24 cellular contexts compared by ENCODE assay signal in the genomic region with DNA sequence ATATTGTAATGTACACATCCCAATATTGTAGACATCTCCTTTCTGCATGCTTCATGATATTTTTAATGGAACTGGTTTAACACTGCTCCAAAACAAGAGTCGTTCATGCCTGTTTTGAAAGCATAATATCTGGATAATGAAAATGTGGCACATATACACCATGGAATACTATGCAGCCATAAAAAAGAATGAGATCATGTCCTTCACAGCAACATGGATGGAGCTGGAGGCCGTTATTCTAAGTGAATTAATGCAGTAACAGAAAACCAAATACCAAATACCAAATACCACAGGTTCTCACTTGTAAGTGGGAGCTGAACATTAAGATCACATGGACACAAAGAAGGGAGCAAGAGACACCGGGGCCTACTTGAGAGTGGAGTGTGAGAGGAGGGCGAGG.
A peak's percentile ranks its signal among the peaks of the same experiment; 100 is the strongest.
DNase-seq lines count a peak whose midpoint lies in the region; ATAC-seq, FAIRE-seq and TF ChIP-seq lines count a peak whose summit lies in the region.
"Had no signal": no experiment of that assay in that cellular context is flagged by ENCODE, and none has a peak within 500 bp of the region (broad histone marks: within the 10 kb centered on the region; RNA-seq: fewer than 3 reads in every experiment).

No MANE protein-coding gene starts in this region.

- H3K18ac ChIP-seq in mesenchymal stem cell (ENCODE audit: low read depth in 1 of 2, low read length in 2 of 2), result no peak overlapping the region

- in situ Hi-C loops in Panc1 (cut with HindIII; ENCODE audit: low pct_unique_long_range_greater_than_20kb, low sequenced_read_pairs), result no loop called here

- DNase-seq in A549 (ENCODE audit: low read depth in 1 of 2, low spot score in 1 of 2) (no peak), Panc1 (ENCODE audit: low read depth, low spot score) (no peak), mesenchymal stem cell (no peak), GDM1 (lab: John Stamatoyannopoulos, UW) (no peak), left lung (no peak), cardiac septum (ENCODE audit: low spot score) (no peak)
- DNase-seq: ACHN; BE2C; C1 segment of cervical spinal cord; CD4-positive, alpha-beta memory T cell; CD4-positive, CD25-positive, alpha-beta regulatory T cell; CD8-positive, alpha-beta memory T cell; COR-L47; DMS 273 treated with DMSO at 0.1 percent for 48 hours; DMS153; DMS53; DMS79; DND-41; EL; GF-D8 had no signal

- no peak overlapping the region for H2AK5ac ChIP-seq in mesenchymal stem cell (ENCODE audit: low read length, severe bottlenecking)

- H3K4me3 ChIP-seq in A549 (no peak overlapping the region), Panc1 (ENCODE audit: low read depth in 2 of 2, low read length in 2 of 2) (no peak overlapping the region), mesenchymal stem cell (ENCODE audit: insufficient read depth in 1 of 2, low read depth in 1 of 2, low read length in 2 of 2) (no peak overlapping the region), left lung (no peak overlapping the region)
- H3K4me3 ChIP-seq: BLaER1 had no signal

- no peak overlapping the region for H3K4ac ChIP-seq in mesenchymal stem cell (ENCODE audit: low read depth in 1 of 2, low read length in 2 of 2)

- BruUV-seq in Panc1 (replicated peaks; lab: Mats Ljungman, UMichigan), result no TSS peak

- no peak for TF ChIP-seq CTCF in A549 (IDR thresholded peaks at IDR 0.05)
- no peak for TF ChIP-seq CTCF in Panc1 (IDR thresholded peaks at IDR 0.05)
- TF ChIP-seq CTCF in left lung (IDR thresholded peaks at IDR 0.05), result no peak

- H3K4me2 ChIP-seq in A549, result no peak overlapping the region
- H3K4me2 ChIP-seq in mesenchymal stem cell (ENCODE audit: low read length, poor library complexity, severe bottlenecking), result no peak overlapping the region
- H3K4me2 ChIP-seq: BLaER1 had no signal

- no peak for TF ChIP-seq EP300 in A549 (IDR thresholded peaks at IDR 0.05)

- intact Hi-C loops in Panc1 (cut with micrococcal nuclease; ENCODE audit: unreplicated experiment), result no loop called here
- intact Hi-C loops in left lung (cut with DNase I), result no loop called here
- intact Hi-C loops in cardiac septum (cut with DNase I), result no loop called here

- H4K8ac ChIP-seq in mesenchymal stem cell (ENCODE audit: low read length), result no peak overlapping the region

- no peak overlapping the region for H2BK120ac ChIP-seq in mesenchymal stem cell (ENCODE audit: low read depth, low read length)

- no peak for FAIRE-seq in A549 (lab: Jason Lieb, UNC)
- FAIRE-seq: GM12891, GM19239 had no signal

- H2AFZ ChIP-seq in mesenchymal stem cell (ENCODE audit: low read depth, low read length), result no peak overlapping the region

- peak overlapping the region; percentile 25 for H2BK5ac ChIP-seq in mesenchymal stem cell (ENCODE audit: low read depth, low read length, poor library complexity, severe bottlenecking)

- H3K27me3 ChIP-seq in Panc1 (ENCODE audit: control insufficient read depth, insufficient read depth, low read length), result no peaks in the 10 kb centered on the region
- no peaks in the 10 kb centered on the region for H3K27me3 ChIP-seq in mesenchymal stem cell (ENCODE audit: control insufficient read depth in 1 of 2, insufficient read depth in 1 of 2, low read length in 2 of 2)
- H3K27me3 ChIP-seq in left lung, result no peaks in the 10 kb centered on the region
- H3K27me3 ChIP-seq: BE2C, BLaER1 had no signal

- peaks cover 3% of the 10 kb centered on the region for H3K79me1 ChIP-seq in mesenchymal stem cell (replicated peaks; ENCODE audit: low read length, poor library complexity, severe bottlenecking)

- no peak overlapping the region for H2BK12ac ChIP-seq in mesenchymal stem cell (ENCODE audit: low read length in 2 of 2)

- no peak for TF ChIP-seq RAD21 in A549 (conservative IDR thresholded peaks at IDR 0.05 in 1 of 2, IDR thresholded peaks at IDR 0.05 in 1 of 2)

- H3K36me3 ChIP-seq in Panc1 (ENCODE audit: control insufficient read depth, insufficient read depth, low read length) (no peaks in the 10 kb centered on the region), mesenchymal stem cell (ENCODE audit: control insufficient read depth in 1 of 2, insufficient read depth in 2 of 2, low read depth in 1 of 2, low read length in 2 of 2) (no peaks in the 10 kb centered on the region), left lung (no peaks in the 10 kb centered on the region)
- H3K36me3 ChIP-seq: BE2C, BLaER1 had no signal

- CTCF ChIA-PET in A549 (lab: Yijun Ruan, JAX) (interaction anchor here (0.9 kb wide), 1 partner anchor 11 kb away, joined by 3 read pairs; no protein-coding TSS in a partner anchor), Panc1 (lab: Charles Lee) (no interaction called here)

- WGBS in A549 (ENCODE audit: missing lambda C conversion rate), result 61% methylated on average over 4 of the region's 4 CpGs
- WGBS in mesenchymal stem cell, result no CpG with 5 or more reads among the region's 4 CpGs

- no peak overlapping the region for H3K23ac ChIP-seq in mesenchymal stem cell (ENCODE audit: low read length in 2 of 2)

- TF ChIP-seq POLR2A in A549 (IDR thresholded peaks at IDR 0.05; ENCODE audit: low read length), result no peak

- no peak overlapping the region for H4K91ac ChIP-seq in mesenchymal stem cell (ENCODE audit: low read length)

- ATAC-seq in A549 (no peak), Panc1 (no peak), left lung (no peak)

- no peak overlapping the region for H3K14ac ChIP-seq in mesenchymal stem cell (ENCODE audit: low read length in 2 of 2)

- no peak overlapping the region for H2BK15ac ChIP-seq in mesenchymal stem cell (ENCODE audit: low read depth, poor library complexity, severe bottlenecking)

- H3K4me1 ChIP-seq in A549 (peaks cover 33% of the 10 kb centered on the region), Panc1 (ENCODE audit: control insufficient read depth, insufficient read depth, low read length) (peaks cover 24% of the 10 kb centered on the region), mesenchymal stem cell (ENCODE audit: control insufficient read depth, insufficient read depth, low read depth, low read length) (peaks cover 5% of the 10 kb centered on the region), left lung (peaks cover 0 to 7% of the 10 kb centered on the region in 2 donors)
- H3K4me1 ChIP-seq: BE2C, BLaER1 had no signal

- H3K27ac ChIP-seq in A549 (no peak overlapping the region), Panc1 (ENCODE audit: low read length) (peak overlapping the region; percentile 7; the same call in 1 of the 2 replicates), mesenchymal stem cell (ENCODE audit: low read length, poor library complexity, severe bottlenecking) (no peak overlapping the region), left lung (no peak overlapping the region)
- H3K27ac ChIP-seq: 22Rv1, BLaER1 had no signal

- H3K9ac ChIP-seq in mesenchymal stem cell (ENCODE audit: low read length), result no peak overlapping the region
- H3K9ac ChIP-seq: BLaER1 had no signal

- POLR2A ChIA-PET in A549 (lab: Yijun Ruan, JAX), result no interaction called here
- POLR2A ChIA-PET in Panc1 (lab: Charles Lee), result no interaction called here

- H3K9me3 ChIP-seq in A549 (no peaks in the 10 kb centered on the region), Panc1 (ENCODE audit: control insufficient read depth, insufficient read depth, low read depth, low read length) (no peaks in the 10 kb centered on the region; the same call in 1 of the 2 replicates), mesenchymal stem cell (ENCODE audit: control insufficient read depth, low read length) (no peaks in the 10 kb centered on the region), left lung (no peaks in the 10 kb centered on the region)
- H3K9me3 ChIP-seq: BE2C had no signal

TF ChIP-seq in A549, 52 proteins besides CTCF, POLR2A, EP300 and RAD21 (continues in another document):
- TF ChIP-seq FOSL2 (IDR thresholded peaks at IDR 0.05), result no peak
- no peak for TF ChIP-seq FOSL2 (CRISPR knock-in tag; IDR thresholded peaks at IDR 0.05)
- 0 out of 2 replicates have a peak, but pooled peaks have one; percentile 28 for TF ChIP-seq KDM1A (IDR thresholded peaks at IDR 0.05; ENCODE audit: low read depth)
- no peak for TF ChIP-seq MAZ (IDR thresholded peaks at IDR 0.05; ENCODE audit: borderline replicate concordance, low read depth, low read length)
- TF ChIP-seq, protein P1, sequence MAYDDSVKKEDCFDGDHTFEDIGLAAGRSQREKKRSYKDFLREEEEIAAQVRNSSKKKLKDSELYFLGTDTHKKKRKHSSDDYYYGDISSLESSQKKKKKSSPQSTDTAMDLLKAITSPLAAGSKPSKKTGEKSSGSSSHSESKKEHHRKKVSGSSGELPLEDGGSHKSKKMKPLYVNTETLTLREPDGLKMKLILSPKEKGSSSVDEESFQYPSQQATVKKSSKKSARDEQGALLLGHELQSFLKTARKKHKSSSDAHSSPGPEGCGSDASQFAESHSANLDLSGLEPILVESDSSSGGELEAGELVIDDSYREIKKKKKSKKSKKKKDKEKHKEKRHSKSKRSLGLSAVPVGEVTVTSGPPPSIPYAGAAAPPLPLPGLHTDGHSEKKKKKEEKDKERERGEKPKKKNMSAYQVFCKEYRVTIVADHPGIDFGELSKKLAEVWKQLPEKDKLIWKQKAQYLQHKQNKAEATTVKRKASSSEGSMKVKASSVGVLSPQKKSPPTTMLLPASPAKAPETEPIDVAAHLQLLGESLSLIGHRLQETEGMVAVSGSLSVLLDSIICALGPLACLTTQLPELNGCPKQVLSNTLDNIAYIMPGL (CRISPR knock-in tag; IDR thresholded peaks at IDR 0.05; ENCODE audit: borderline replicate concordance), result no peak
- no peak for TF ChIP-seq ZFP36 (IDR thresholded peaks at IDR 0.05; ENCODE audit: borderline replicate concordance, partially characterized antibody)
- TF ChIP-seq HDAC2 (IDR thresholded peaks at IDR 0.05), result 0 out of 2 replicates have a peak, but pooled peaks have one; percentile 21
- TF ChIP-seq, protein P2, sequence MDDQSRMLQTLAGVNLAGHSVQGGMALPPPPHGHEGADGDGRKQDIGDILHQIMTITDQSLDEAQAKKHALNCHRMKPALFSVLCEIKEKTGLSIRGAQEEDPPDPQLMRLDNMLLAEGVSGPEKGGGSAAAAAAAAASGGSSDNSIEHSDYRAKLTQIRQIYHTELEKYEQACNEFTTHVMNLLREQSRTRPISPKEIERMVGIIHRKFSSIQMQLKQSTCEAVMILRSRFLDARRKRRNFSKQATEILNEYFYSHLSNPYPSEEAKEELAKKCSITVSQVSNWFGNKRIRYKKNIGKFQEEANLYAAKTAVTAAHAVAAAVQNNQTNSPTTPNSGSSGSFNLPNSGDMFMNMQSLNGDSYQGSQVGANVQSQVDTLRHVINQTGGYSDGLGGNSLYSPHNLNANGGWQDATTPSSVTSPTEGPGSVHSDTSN (IDR thresholded peaks at IDR 0.05), result no peak
- TF ChIP-seq BHLHE40 (IDR thresholded peaks at IDR 0.05; ENCODE audit: low read depth, low read length), result no peak
- no peak for TF ChIP-seq RFX5 (IDR thresholded peaks at IDR 0.05)
- no peak for TF ChIP-seq NFE2L2 (conservative IDR thresholded peaks at IDR 0.05; ENCODE audit: low read length)
- TF ChIP-seq EHMT2 (IDR thresholded peaks at IDR 0.05; ENCODE audit: low read depth), result no peak
- TF ChIP-seq, protein P3, sequence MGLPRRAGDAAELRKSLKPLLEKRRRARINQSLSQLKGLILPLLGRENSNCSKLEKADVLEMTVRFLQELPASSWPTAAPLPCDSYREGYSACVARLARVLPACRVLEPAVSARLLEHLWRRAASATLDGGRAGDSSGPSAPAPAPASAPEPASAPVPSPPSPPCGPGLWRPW (IDR thresholded peaks at IDR 0.05), result no peak
